Comparison of ENCODE assay signal across 27 cellular contexts in genomic region chr11:128349650-128350296, GRCh38.
A peak's percentile ranks its signal among the peaks of the same experiment; 100 is the strongest.
DNase-seq lines count a peak whose midpoint lies in the region; ATAC-seq and TF ChIP-seq lines count a peak whose summit lies in the region.
"Had no signal": no experiment of that assay in that cellular context is flagged by ENCODE, and none has a peak within 500 bp of the region (broad histone marks: within the 10 kb centered on the region; RNA-seq: fewer than 3 reads in every experiment).

No MANE protein-coding gene starts in this region.

- H3K27ac Mint-ChIP-seq in activated naive CD8-positive, alpha-beta T cell treated with anti-CD3 and anti-CD28 coated beads, Interleukin-2, amount 10 ng/mL, durations not matched to agents 7 days and 5 days, result peak overlapping the region; percentile 39
- peak overlapping the region; percentile 13 for H3K27ac Mint-ChIP-seq in stimulated activated effector memory CD8-positive, alpha-beta T cell treated with anti-CD3 and anti-CD28 coated beads, Interleukin-12 subunit alpha, Interleukin-12 subunit beta, amount 100 ng/mL, for 72 hours
- H3K27ac Mint-ChIP-seq: activated T-helper 2 cell treated with anti-CD3 and anti-CD28 coated beads, Interferon-gamma antibody, Interleukin-2, Interleukin-4, amounts not matched to agents 10 μg/mL and 5 μg/mL and 100 μg/mL, durations not matched to agents 14 hours and 24 hours and 36 hours had no signal

- no peak overlapping the region for H3K4me3 ChIP-seq in HCT116 (replicated peaks in 1 of 2; ENCODE audit: low read depth in 1 of 2, low read length in 2 of 2)
- H3K4me3 ChIP-seq: breast epithelium, coronary artery, esophagus muscularis mucosa, HAP-1, left lung, Peyer's patch, uterus had no signal

- no peak overlapping the region for H2AFZ ChIP-seq in HCT116 (ENCODE audit: low read depth, low read length, poor library complexity, severe bottlenecking)

- H3K27ac ChIP-seq in HCT116 (ENCODE audit: low read depth, low read length), result no peak overlapping the region
- H3K27ac ChIP-seq: breast epithelium, C4-2B, coronary artery, esophagus muscularis mucosa, left lung, Peyer's patch, uterus had no signal

- no peak for TF ChIP-seq POLR2A in HCT116 (IDR thresholded peaks at IDR 0.05; ENCODE audit: borderline replicate concordance, extremely low read depth, insufficient read depth, insufficient read length)

- TF ChIP-seq RAD21 in HCT116 (IDR thresholded peaks at IDR 0.05; ENCODE audit: low read depth), result no peak

- no TSS peak for BruUV-seq in HCT116 (replicated peaks; lab: Mats Ljungman, UMichigan)

- CTCF ChIA-PET in HCT116 (lab: Charles Lee), result no interaction called here

- RAD21 ChIA-PET in HCT116 (lab: Charles Lee; ENCODE audit: low non-redundant PET in 1 of 2, low total read pairs in 2 of 2, uncharacterized antibody in 2 of 2, unreplicated experiment in 2 of 2), result no interaction called here

- no peak overlapping the region for H3K9ac ChIP-seq in HCT116 (ENCODE audit: low read length)

- no peak for DNase-seq in activated T-cell treated with anti-CD3 and anti-CD28 coated beads, Interleukin-2, amount 50 U/mL, for 4 hours
- DNase-seq in activated T-cell treated with anti-CD3 and anti-CD28 coated beads for 4 hours (no peak), HCT116 (ENCODE audit: low read depth, low spot score) (no peak), iPS-NIHi7 (ENCODE audit: extremely low spot score) (no peak), SK-N-DZ (ENCODE audit: low spot score) (no peak), NCI-H524 (lab: John Stamatoyannopoulos, UW) (no peak)
- DNase-seq in activated naive CD8-positive, alpha-beta T cell treated with anti-CD3 and anti-CD28 coated beads, Interleukin-2, amount 10 ng/mL, durations not matched to agents 7 days and 5 days, result no peak
- DNase-seq in stimulated activated effector memory CD8-positive, alpha-beta T cell treated with anti-CD3 and anti-CD28 coated beads, Interleukin-12 subunit alpha, Interleukin-12 subunit beta, amount 100 ng/mL, for 72 hours (ENCODE audit: low spot score in 2 of 2), result no peak
- DNase-seq: amniotic stem cell; foreskin melanocyte; immature natural killer cell; left lung; NCI-H1048; NCI-H1694 treated with DMSO at 0.1 percent for 48 hours; NCI-H2171 treated with DMSO at 0.1 percent for 48 hours; NCI-H524 treated with DMSO at 0.1 percent for 48 hours; Peyer's patch; small intestine; stimulated activated CD4-positive, alpha-beta T cell treated with anti-CD3 and anti-CD28 coated beads, Interleukin-1b, Interleukin-23, amount 100 ng/mL, for 48 hours; uterus had no signal

- no peaks in the 10 kb centered on the region for H3K4me1 ChIP-seq in HCT116 (ENCODE audit: control insufficient read depth in 1 of 2, insufficient read depth in 2 of 2, low read length in 2 of 2)
- H3K4me1 ChIP-seq: breast epithelium, esophagus muscularis mucosa, HAP-1, left lung, Peyer's patch, uterus had no signal

- no peak for ATAC-seq in activated T-cell treated with anti-CD3 and anti-CD28 coated beads, Interleukin-2, amount 50 U/mL, for 4 hours
- ATAC-seq in HCT116, result no peak
- ATAC-seq in activated naive CD8-positive, alpha-beta T cell treated with anti-CD3 and anti-CD28 coated beads, Interleukin-2, amount 10 ng/mL, durations not matched to agents 7 days and 5 days (ENCODE audit: low read depth), result peak; percentile 65
- ATAC-seq in stimulated activated effector memory CD8-positive, alpha-beta T cell treated with anti-CD3 and anti-CD28 coated beads, Interleukin-12 subunit alpha, Interleukin-12 subunit beta, amount 100 ng/mL, for 72 hours, result no peak
- ATAC-seq: left lung; natural killer cell treated with Interleukin-12 subunit alpha and Interleukin-12 subunit beta and Interleukin-15 and Interleukin-18, amount 100 ng/mL, for 72 hours had no signal

- no peak for TF ChIP-seq CTCF in HCT116 (IDR thresholded peaks at IDR 0.05 in 2 of 3, conservative IDR thresholded peaks at IDR 0.05 in 1 of 3; ENCODE audit: borderline replicate concordance in 1 of 3, insufficient read depth in 1 of 3, low read depth in 2 of 3, low read length in 2 of 3)

- no peaks in the 10 kb centered on the region for H3K9me3 ChIP-seq in HCT116 (ENCODE audit: control insufficient read depth in 1 of 2, insufficient read depth in 1 of 2, low read depth in 1 of 2, low read length in 2 of 2)
- H3K9me3 ChIP-seq: breast epithelium, esophagus muscularis mucosa, HAP-1, left lung, Peyer's patch, uterus had no signal

- no peaks in the 10 kb centered on the region for H4K20me1 ChIP-seq in HCT116 (ENCODE audit: insufficient read depth)

- no peaks in the 10 kb centered on the region for H3K9me2 ChIP-seq in HCT116 (ENCODE audit: insufficient read depth)

- H3K4me2 ChIP-seq in HCT116 (ENCODE audit: low read length), result no peak overlapping the region

- intact Hi-C loops in HCT116 (cut with micrococcal nuclease), result no loop called here

- no peaks in the 10 kb centered on the region for H3K36me3 ChIP-seq in HCT116 (ENCODE audit: control insufficient read depth in 1 of 2, insufficient read depth in 2 of 2, low read length in 2 of 2)
- H3K36me3 ChIP-seq: breast epithelium, esophagus muscularis mucosa, HAP-1, left lung, Peyer's patch, uterus had no signal

- POLR2A ChIA-PET in HCT116 (lab: Charles Lee), result no interaction called here
- POLR2A ChIA-PET in activated naive CD8-positive, alpha-beta T cell treated with anti-CD3 and anti-CD28 coated beads, Interleukin-2, amount 10 ng/mL, durations not matched to agents 7 days and 5 days (lab: Charles Lee), result no interaction called here

- peak overlapping the region; percentile 9 for H3K4me3 Mint-ChIP-seq in activated T-cell treated with anti-CD3 and anti-CD28 coated beads, Interleukin-2, amount 50 U/mL, for 4 hours
- peak overlapping the region; percentile 40 for H3K4me3 Mint-ChIP-seq in activated naive CD8-positive, alpha-beta T cell treated with anti-CD3 and anti-CD28 coated beads, Interleukin-2, amount 10 ng/mL, durations not matched to agents 7 days and 5 days
- peak overlapping the region; percentile 9 for H3K4me3 Mint-ChIP-seq in stimulated activated effector memory CD8-positive, alpha-beta T cell treated with anti-CD3 and anti-CD28 coated beads, Interleukin-12 subunit alpha, Interleukin-12 subunit beta, amount 100 ng/mL, for 72 hours
- H3K4me3 Mint-ChIP-seq: immature natural killer cell; natural killer cell treated with Interleukin-12 subunit alpha and Interleukin-12 subunit beta and Interleukin-15 and Interleukin-18, amount 100 ng/mL, for 72 hours had no signal

- H3K4me1 Mint-ChIP-seq in activated T-cell treated with anti-CD3 and anti-CD28 coated beads, Interleukin-2, amount 50 U/mL, for 4 hours (ENCODE audit: low read depth), result peaks cover 64% of the 10 kb centered on the region
- H3K4me1 Mint-ChIP-seq in activated naive CD8-positive, alpha-beta T cell treated with anti-CD3 and anti-CD28 coated beads, Interleukin-2, amount 10 ng/mL, durations not matched to agents 7 days and 5 days, result peaks cover 25% of the 10 kb centered on the region
- peaks cover 37% of the 10 kb centered on the region for H3K4me1 Mint-ChIP-seq in stimulated activated effector memory CD8-positive, alpha-beta T cell treated with anti-CD3 and anti-CD28 coated beads, Interleukin-12 subunit alpha, Interleukin-12 subunit beta, amount 100 ng/mL, for 72 hours

- peaks cover 47% of the 10 kb centered on the region for H3K27me3 ChIP-seq in HCT116 (ENCODE audit: insufficient read depth, low read length)
- H3K27me3 ChIP-seq: breast epithelium, esophagus muscularis mucosa, left lung, Peyer's patch, uterus had no signal

- H3K9me3 Mint-ChIP-seq in activated T-cell treated with anti-CD3 and anti-CD28 coated beads, Interleukin-2, amount 50 U/mL, for 4 hours, result peaks cover 4% of the 10 kb centered on the region
- H3K9me3 Mint-ChIP-seq in activated naive CD8-positive, alpha-beta T cell treated with anti-CD3 and anti-CD28 coated beads, Interleukin-2, amount 10 ng/mL, durations not matched to agents 7 days and 5 days, result peaks cover 3% of the 10 kb centered on the region
- H3K9me3 Mint-ChIP-seq in stimulated activated effector memory CD8-positive, alpha-beta T cell treated with anti-CD3 and anti-CD28 coated beads, Interleukin-12 subunit alpha, Interleukin-12 subunit beta, amount 100 ng/mL, for 72 hours, result no peaks in the 10 kb centered on the region
- H3K9me3 Mint-ChIP-seq: activated T-helper 2 cell treated with anti-CD3 and anti-CD28 coated beads, Interferon-gamma antibody, Interleukin-2, Interleukin-4, amounts not matched to agents 10 μg/mL and 5 μg/mL and 100 μg/mL, durations not matched to agents 14 hours and 24 hours and 36 hours had no signal

- no peaks in the 10 kb centered on the region for H3K36me3 Mint-ChIP-seq in activated T-cell treated with anti-CD3 and anti-CD28 coated beads, Interleukin-2, amount 50 U/mL, for 4 hours (ENCODE audit: insufficient read depth)
- H3K36me3 Mint-ChIP-seq in activated naive CD8-positive, alpha-beta T cell treated with anti-CD3 and anti-CD28 coated beads, Interleukin-2, amount 10 ng/mL, durations not matched to agents 7 days and 5 days, result peaks cover 2% of the 10 kb centered on the region
- H3K36me3 Mint-ChIP-seq in stimulated activated effector memory CD8-positive, alpha-beta T cell treated with anti-CD3 and anti-CD28 coated beads, Interleukin-12 subunit alpha, Interleukin-12 subunit beta, amount 100 ng/mL, for 72 hours, result no peaks in the 10 kb centered on the region
- H3K36me3 Mint-ChIP-seq: immature natural killer cell; natural killer cell treated with Interleukin-12 subunit alpha and Interleukin-12 subunit beta and Interleukin-15 and Interleukin-18, amount 100 ng/mL, for 72 hours had no signal

- no peaks in the 10 kb centered on the region for H3K27me3 Mint-ChIP-seq in activated T-cell treated with anti-CD3 and anti-CD28 coated beads, Interleukin-2, amount 50 U/mL, for 4 hours (ENCODE audit: low read depth)
- H3K27me3 Mint-ChIP-seq in activated naive CD8-positive, alpha-beta T cell treated with anti-CD3 and anti-CD28 coated beads, Interleukin-2, amount 10 ng/mL, durations not matched to agents 7 days and 5 days, result no peaks in the 10 kb centered on the region
- H3K27me3 Mint-ChIP-seq: natural killer cell treated with Interleukin-12 subunit alpha and Interleukin-12 subunit beta and Interleukin-15 and Interleukin-18, amount 100 ng/mL, for 72 hours had no signal

- H3K79me2 ChIP-seq in HCT116 (ENCODE audit: insufficient read depth, low read length), result no peaks in the 10 kb centered on the region

TF ChIP-seq in HCT116, 20 proteins besides CTCF, POLR2A, EP300 and RAD21:
- TF ChIP-seq MAX (IDR thresholded peaks at IDR 0.05), result 0 out of 2 replicates have a peak, but pooled peaks have one; percentile 21
- no peak for TF ChIP-seq TCF7L2 (IDR thresholded peaks at IDR 0.05; ENCODE audit: borderline replicate concordance, extremely low read depth, insufficient read depth, insufficient read length)
